In genomic region chr12:96670334-96670899, GRCh38 we compare ENCODE assay signal across 23 cellular contexts.
DNase-seq lines count a peak whose midpoint lies in the region; ATAC-seq and TF ChIP-seq lines count a peak whose summit lies in the region.
"Had no signal": no experiment of that assay in that cellular context is flagged by ENCODE, and none has a peak within 500 bp of the region (broad histone marks: within the 10 kb centered on the region; RNA-seq: fewer than 3 reads in every experiment).

No MANE protein-coding gene starts in this region.

- H3K27ac ChIP-seq in endodermal cell (ENCODE audit: low read depth, low read length): no peak overlapping the region
- H3K27ac ChIP-seq: BLaER1 treated with 17β-estradiol and CSF1 and Interleukin-3, amounts not matched to agents 10 nM and 100 nM; SJCRH30 had no signal

- DNase-seq in stimulated activated naive CD8-positive, alpha-beta T cell treated with anti-CD3 and anti-CD28 coated beads, Interleukin-15, Interleukin-2, amounts not matched to agents 100 U/mL and 50 U/mL, for 24 hours: no peak
- DNase-seq in stimulated activated naive CD8-positive, alpha-beta T cell treated with anti-CD3 and anti-CD28 coated beads, Interleukin-15, amount 100 ng/mL, for 72 hours: no peak
- DNase-seq in NCI-H510A treated with DMSO at 0.1 percent for 48 hours (lab: John Stamatoyannopoulos, UW): peak; percentile 80
- peak; percentile 1 for DNase-seq in left kidney (ENCODE audit: low read depth, low spot score)
- DNase-seq in cortex of kidney (lab: John Stamatoyannopoulos, UW): no peak
- DNase-seq in SHP77 (lab: John Stamatoyannopoulos, UW): no peak
- no peak for DNase-seq in endodermal cell
- DNase-seq: AML-193; CD4-positive, alpha-beta memory T cell; COR-L47; KBM-7; MV-4-11; NCI-H1105; NCI-H1436 treated with DMSO at 0.1 percent for 48 hours; NCI-H1930; NCI-H2171 treated with DMSO at 0.1 percent for 48 hours; NCI-H524 treated with DMSO at 0.1 percent for 48 hours; NCI-H82; NK-92 treated with Interleukin-12 subunit alpha and Interleukin-12 subunit beta, amount 100 ng/mL, for 24 hours; PC-3; SJCRH30 had no signal

- TF ChIP-seq CTCF in endodermal cell (conservative IDR thresholded peaks at IDR 0.05): no peak

- no peaks in the 10 kb centered on the region for H3K4me1 Mint-ChIP-seq in stimulated activated naive CD8-positive, alpha-beta T cell treated with anti-CD3 and anti-CD28 coated beads, Interleukin-15, amount 100 ng/mL, for 72 hours
- H3K4me1 Mint-ChIP-seq in endodermal cell: peaks cover 4% of the 10 kb centered on the region
- H3K4me1 Mint-ChIP-seq: CD4-positive, alpha-beta memory T cell had no signal

- WGBS in endodermal cell (ENCODE audit: insufficient coverage in 1 of 2, insufficient read length in 1 of 2), 2 experiments: 56 to 95% methylated on average over 3 of the region's 3 CpGs

- no peaks in the 10 kb centered on the region for H3K36me3 ChIP-seq in endodermal cell (ENCODE audit: control insufficient read depth, insufficient read depth, low read length)
- H3K36me3 ChIP-seq: BLaER1 treated with 17β-estradiol and CSF1 and Interleukin-3, amounts not matched to agents 10 nM and 100 nM; SJCRH30 had no signal

- no peak overlapping the region for H3K9ac ChIP-seq in endodermal cell (ENCODE audit: extremely low read depth, low read length, poor library complexity, severe bottlenecking)
- H3K9ac ChIP-seq: BLaER1 treated with 17β-estradiol and CSF1 and Interleukin-3, amounts not matched to agents 10 nM and 100 nM had no signal

- peaks cover 0 to 7% of the 10 kb centered on the region in 2 donors for H3K9me3 Mint-ChIP-seq in stimulated activated naive CD8-positive, alpha-beta T cell treated with anti-CD3 and anti-CD28 coated beads, Interleukin-15, amount 100 ng/mL, for 72 hours
- peaks cover 18% of the 10 kb centered on the region for H3K9me3 Mint-ChIP-seq in endodermal cell

- no peaks in the 10 kb centered on the region for H3K36me3 Mint-ChIP-seq in endodermal cell (ENCODE audit: low read depth)
- H3K36me3 Mint-ChIP-seq: CD4-positive, alpha-beta memory T cell had no signal

- H3K9me3 ChIP-seq in endodermal cell (ENCODE audit: control insufficient read depth, low read length): peaks cover 5% of the 10 kb centered on the region
- H3K9me3 ChIP-seq: SJCRH30 had no signal

- no peak overlapping the region for H3K27ac Mint-ChIP-seq in stimulated activated naive CD8-positive, alpha-beta T cell treated with anti-CD3 and anti-CD28 coated beads, Interleukin-15, amount 100 ng/mL, for 72 hours
- H3K27ac Mint-ChIP-seq in endodermal cell: no peak overlapping the region
- H3K27ac Mint-ChIP-seq: CD4-positive, alpha-beta memory T cell had no signal

- no peak overlapping the region for H3K4me3 Mint-ChIP-seq in stimulated activated naive CD8-positive, alpha-beta T cell treated with anti-CD3 and anti-CD28 coated beads, Interleukin-15, amount 100 ng/mL, for 72 hours
- no peak overlapping the region for H3K4me3 Mint-ChIP-seq in endodermal cell
- H3K4me3 Mint-ChIP-seq: CD4-positive, alpha-beta memory T cell had no signal

- no peaks in the 10 kb centered on the region for H3K27me3 Mint-ChIP-seq in stimulated activated naive CD8-positive, alpha-beta T cell treated with anti-CD3 and anti-CD28 coated beads, Interleukin-15, amount 100 ng/mL, for 72 hours
- no peaks in the 10 kb centered on the region for H3K27me3 Mint-ChIP-seq in endodermal cell (ENCODE audit: insufficient read depth)

- no peak overlapping the region for H3K4me3 ChIP-seq in endodermal cell (ENCODE audit: low read length)
- H3K4me3 ChIP-seq: BLaER1 treated with 17β-estradiol and CSF1 and Interleukin-3, amounts not matched to agents 10 nM and 100 nM; SJCRH30 had no signal

- H3K4me1 ChIP-seq in endodermal cell (ENCODE audit: control insufficient read depth, insufficient read depth, low read length): no peaks in the 10 kb centered on the region
- H3K4me1 ChIP-seq: BLaER1 treated with 17β-estradiol and CSF1 and Interleukin-3, amounts not matched to agents 10 nM and 100 nM; SJCRH30 had no signal

- ATAC-seq in stimulated activated naive CD8-positive, alpha-beta T cell treated with anti-CD3 and anti-CD28 coated beads, Interleukin-15, Interleukin-2, amounts not matched to agents 100 U/mL and 50 U/mL, for 24 hours: peak; percentile 32
- ATAC-seq in stimulated activated naive CD8-positive, alpha-beta T cell treated with anti-CD3 and anti-CD28 coated beads, Interleukin-15, amount 100 ng/mL, for 72 hours: no peak
- ATAC-seq: PC-3, SK-N-SH treated with all-trans-retinoic acid at 6 μM for 48 hours had no signal

- no peaks in the 10 kb centered on the region for H3K27me3 ChIP-seq in endodermal cell (ENCODE audit: control insufficient read depth, insufficient read depth, low read length, poor library complexity, severe bottlenecking)
- H3K27me3 ChIP-seq: BLaER1 treated with 17β-estradiol and CSF1 and Interleukin-3, amounts not matched to agents 10 nM and 100 nM; SJCRH30 had no signal

Comparison
In these comparisons a context has a peak if more than half of its experiments do, and no peak if none do; other contexts are left out.
1. DNase-seq: peak in NCI-H510A treated with DMSO at 0.1 percent for 48 hours (single experiment) and left kidney (single experiment); none in stimulated activated naive CD8-positive, alpha-beta T cell treated with anti-CD3 and anti-CD28 coated beads, Interleukin-15, Interleukin-2, amounts not matched to agents 100 U/mL and 50 U/mL, for 24 hours (single experiment), stimulated activated naive CD8-positive, alpha-beta T cell treated with anti-CD3 and anti-CD28 coated beads, Interleukin-15, amount 100 ng/mL, for 72 hours (0 of 2), cortex of kidney (single experiment), SHP77 (0 of 2) and endodermal cell (single experiment).